In genomic region chr3:135513106-135514063, GRCh38 we compare ENCODE assay signal across 10 cellular contexts.
DNase-seq lines count a peak whose midpoint lies in the region; ATAC-seq and TF ChIP-seq lines count a peak whose summit lies in the region.
"Had no signal": no experiment of that assay in that cellular context is flagged by ENCODE, and none has a peak within 500 bp of the region (broad histone marks: within the 10 kb centered on the region; RNA-seq: fewer than 3 reads in every experiment).

No MANE protein-coding gene starts in this region.

- H3K4me3 ChIP-seq in GM12865 (ENCODE audit: low read depth, low read length) (no peak overlapping the region), MM.1S (ENCODE audit: low read length) (no peak overlapping the region), astrocyte of the spinal cord (ENCODE audit: low read depth, low read length) (no peak overlapping the region)

- H3K27me3 Mint-ChIP-seq in neural crest cell (ENCODE audit: low read depth), result no peaks in the 10 kb centered on the region

- H3K9me2 ChIP-seq in MM.1S (replicated peaks; ENCODE audit: insufficient read depth, low read length), result no peaks in the 10 kb centered on the region

- DNase-seq in GM12865 (ENCODE audit: low read depth) (peak; percentile 8), MM.1S (peak; percentile 28), astrocyte of the spinal cord (ENCODE audit: low read depth, low spot score) (peak; percentile 29), neural crest cell (ENCODE audit: low read depth, low spot score) (no peak), NCI-H1048 (lab: John Stamatoyannopoulos, UW) (no peak)
- DNase-seq in activated T-cell treated with anti-CD3 and anti-CD28 coated beads, Interleukin-2, amount 50 U/mL, for 48 hours, result no peak
- no peak for DNase-seq in activated effector memory CD4-positive, alpha-beta T cell treated with anti-CD3 and anti-CD28 coated beads, Interleukin-2, amount 50 U/mL, for 16 hours
- DNase-seq: NCI-H187 had no signal

- H3K36me3 Mint-ChIP-seq in neural crest cell (ENCODE audit: low read depth), result peaks cover 5% of the 10 kb centered on the region

- H3K9ac ChIP-seq in MM.1S (ENCODE audit: low read length), result no peak overlapping the region
- H3K9ac ChIP-seq: parathyroid adenoma had no signal

- H3K36me3 ChIP-seq in MM.1S (replicated peaks; ENCODE audit: insufficient read depth, low read length), result no peaks in the 10 kb centered on the region

- no peaks in the 10 kb centered on the region for H3K9me3 ChIP-seq in MM.1S (replicated peaks; ENCODE audit: insufficient read depth, low read length)

- no peaks in the 10 kb centered on the region for H3F3A ChIP-seq in MM.1S (ENCODE audit: insufficient read depth, low read length)

- H3K27ac ChIP-seq in MM.1S (ENCODE audit: low read length), result no peak overlapping the region
- H3K27ac ChIP-seq: parathyroid adenoma had no signal

- H3K27ac Mint-ChIP-seq in neural crest cell (ENCODE audit: unreplicated experiment), result peak overlapping the region; percentile 14

- in situ Hi-C loops in astrocyte of the spinal cord (cut with HindIII; ENCODE audit: low sequenced_read_pairs), result no loop called here

- H3K4me1 ChIP-seq in MM.1S (ENCODE audit: low read length), result peaks cover 5% of the 10 kb centered on the region; the same call in 1 of the 2 replicates
- H3K4me1 ChIP-seq: parathyroid adenoma had no signal

- no peaks in the 10 kb centered on the region for H4K20me1 ChIP-seq in MM.1S (ENCODE audit: insufficient read depth, low read length)

- no peaks in the 10 kb centered on the region for H3K79me2 ChIP-seq in MM.1S (ENCODE audit: low read length)
- H3K79me2 ChIP-seq: parathyroid adenoma had no signal

- peaks cover 12% of the 10 kb centered on the region for H3K9me3 Mint-ChIP-seq in neural crest cell

- no peak overlapping the region for H3K4me2 ChIP-seq in MM.1S (ENCODE audit: low read depth, low read length)

- no peaks in the 10 kb centered on the region for H3K27me3 ChIP-seq in MM.1S (replicated peaks; ENCODE audit: insufficient read depth, low read length)

- no peak overlapping the region for H3K4me3 Mint-ChIP-seq in neural crest cell

- ATAC-seq in HG03045 (IDR thresholded peaks at IDR 0.05; ENCODE audit: unreplicated experiment), result no peak

- TF ChIP-seq CTCF in GM12865 (IDR thresholded peaks at IDR 0.05; ENCODE audit: insufficient read depth, low read depth, low read length, missing control alignments) (no peak), MM.1S (IDR thresholded peaks at IDR 0.05; ENCODE audit: low read length) (no peak), astrocyte of the spinal cord (IDR thresholded peaks at IDR 0.05; ENCODE audit: low read depth, low read length) (no peak), neural crest cell (conservative IDR thresholded peaks at IDR 0.05) (no peak)

- H2AFZ ChIP-seq in MM.1S (ENCODE audit: low read length), result peak overlapping the region; percentile 30
- H2AFZ ChIP-seq: parathyroid adenoma had no signal

- H3K4me1 Mint-ChIP-seq in neural crest cell, result peaks cover 10% of the 10 kb centered on the region

Comparison
In these comparisons a context has a peak if more than half of its experiments do, and no peak if none do; other contexts are left out.
1. DNase-seq: peak in GM12865 (single experiment), MM.1S (single experiment) and astrocyte of the spinal cord (single experiment); none in neural crest cell (single experiment), activated T-cell treated with anti-CD3 and anti-CD28 coated beads, Interleukin-2, amount 50 U/mL, for 48 hours (0 of 2), activated effector memory CD4-positive, alpha-beta T cell treated with anti-CD3 and anti-CD28 coated beads, Interleukin-2, amount 50 U/mL, for 16 hours (single experiment) and NCI-H1048 (single experiment).